In the genomic region with DNA sequence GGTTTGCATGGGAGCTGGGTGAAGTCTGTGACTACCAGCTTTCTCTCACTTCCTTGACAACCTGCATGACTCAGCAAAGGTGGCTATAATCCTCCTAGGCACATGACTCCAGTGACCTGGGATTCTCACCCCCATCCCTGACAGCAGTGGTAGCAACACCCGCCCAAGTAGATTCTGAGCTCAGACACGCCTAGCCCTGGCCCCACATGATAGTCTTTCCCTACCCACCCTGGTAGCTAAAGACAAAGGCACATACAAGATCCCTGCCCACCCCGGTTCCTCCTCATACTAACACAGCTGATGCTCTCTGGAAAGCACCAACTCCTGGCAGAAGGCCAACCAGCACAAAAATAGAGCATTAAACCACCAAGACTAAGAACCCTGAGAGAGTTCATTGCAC, we compare ENCODE assay signal across 1 cellular context.
TF ChIP-seq lines count a peak whose summit lies in the region.

No MANE protein-coding gene starts in this region.

TF ChIP-seq in HepG2, 621 proteins besides CTCF, POLR2A, EP300 and RAD21:
- TF ChIP-seq NFE2L2 (IDR thresholded peaks at IDR 0.05; ENCODE audit: low read length) (peak; percentile 68), ZNF816 (CRISPR knock-in tag; IDR thresholded peaks at IDR 0.05; ENCODE audit: borderline replicate concordance) (no peak)
